ENCODE assay signal across 12 cellular contexts in the genomic region with DNA sequence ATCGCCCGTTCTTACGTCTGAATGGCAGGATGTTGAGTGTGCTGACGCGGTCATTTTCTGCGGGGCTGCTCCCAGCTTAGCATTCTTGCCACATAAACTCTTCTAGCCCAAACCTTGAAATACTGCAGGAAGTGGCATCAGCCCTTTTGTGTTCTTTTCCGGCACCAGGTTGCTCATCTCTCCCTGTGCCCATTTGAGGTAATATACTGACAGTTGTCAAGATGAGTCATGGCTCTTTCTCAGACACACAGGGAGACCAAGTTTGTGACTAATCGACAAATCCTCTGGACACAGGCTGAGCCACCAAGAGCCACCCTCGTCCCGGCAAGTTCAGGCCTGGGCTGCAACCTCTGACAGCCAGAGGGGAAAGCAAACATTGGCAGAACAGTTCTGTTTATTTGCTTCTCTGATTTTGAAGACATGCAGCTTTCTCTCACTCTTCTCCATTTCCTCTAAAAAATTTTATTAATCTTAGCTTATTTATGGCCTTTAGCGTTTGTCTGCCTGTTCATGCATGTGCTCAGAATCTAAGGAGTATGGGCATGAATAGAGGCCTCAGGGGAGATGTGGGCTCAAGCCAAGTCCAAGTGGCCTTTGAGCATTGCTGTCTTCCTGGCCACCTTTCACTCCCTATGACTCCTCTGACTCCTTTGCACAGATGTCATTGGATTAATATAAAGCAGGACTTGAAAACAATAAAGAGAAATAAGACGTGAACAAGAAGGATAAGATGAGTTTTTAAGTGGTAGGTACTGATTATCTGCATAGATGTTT.
DNase-seq lines count a peak whose midpoint lies in the region; ATAC-seq, FAIRE-seq and TF ChIP-seq lines count a peak whose summit lies in the region.
"Had no signal": no experiment of that assay in that cellular context is flagged by ENCODE, and none has a peak within 500 bp of the region (broad histone marks: within the 10 kb centered on the region; RNA-seq: fewer than 3 reads in every experiment).

No MANE protein-coding gene starts in this region.

- H3K79me2 ChIP-seq in astrocyte (ENCODE audit: insufficient read depth, low read length) = no peaks in the 10 kb centered on the region

- ATAC-seq in Right ventricle myocardium superior (ENCODE audit: poor library complexity) (peak; percentile 56), aorta (ENCODE audit: low FRiP score) (no peak)

- FAIRE-seq in astrocyte (lab: Jason Lieb, UNC) (peak; percentile 59), small intestine (lab: Jason Lieb, UNC) (no peak)
- FAIRE-seq: GM18507 had no signal

- H3K27me3 ChIP-seq in right atrium auricular region = no peaks in the 10 kb centered on the region
- no peaks in the 10 kb centered on the region for H3K27me3 ChIP-seq in astrocyte (ENCODE audit: insufficient read depth, low read length)
- no peaks in the 10 kb centered on the region for H3K27me3 ChIP-seq in aorta (ENCODE audit: control insufficient read depth in 1 of 2, insufficient read depth in 2 of 2, low read length in 1 of 2)
- no peaks in the 10 kb centered on the region for H3K27me3 ChIP-seq in small intestine (ENCODE audit: control insufficient read depth in 2 of 2, insufficient read depth in 2 of 2, low read length in 2 of 2)
- no peaks in the 10 kb centered on the region for H3K27me3 ChIP-seq in CD4-positive, alpha-beta memory T cell (ENCODE audit: insufficient read depth, low read length)

- POLR2A ChIA-PET in CD4-positive, alpha-beta memory T cell (lab: Charles Lee; ENCODE audit: partially characterized antibody) = no interaction called here

- intact Hi-C loops in Right ventricle myocardium superior (cut with DNase I) = no loop called here
- intact Hi-C loops in aorta (cut with DNase I) = no loop called here
- intact Hi-C loops in CD4-positive, alpha-beta memory T cell (cut with micrococcal nuclease) = no loop called here

- no peak overlapping the region for H3K4me3 Mint-ChIP-seq in astrocyte (ENCODE audit: unreplicated experiment)
- no peak overlapping the region for H3K4me3 Mint-ChIP-seq in CD4-positive, alpha-beta memory T cell
- H3K4me3 Mint-ChIP-seq: activated CD4-positive, alpha-beta T cell treated with anti-CD3 and anti-CD28 coated beads, Interleukin-2, amount 10 ng/mL, durations not matched to agents 24 days and 14 days; central memory CD8-positive, alpha-beta T cell had no signal

- peaks cover 37% of the 10 kb centered on the region for H3K4me1 Mint-ChIP-seq in astrocyte (ENCODE audit: low read depth, unreplicated experiment)
- H3K4me1 Mint-ChIP-seq in CD4-positive, alpha-beta memory T cell = no peaks in the 10 kb centered on the region
- H3K4me1 Mint-ChIP-seq: activated CD4-positive, alpha-beta T cell treated with anti-CD3 and anti-CD28 coated beads, Interleukin-2, amount 10 ng/mL, durations not matched to agents 24 days and 14 days; central memory CD8-positive, alpha-beta T cell had no signal

- H3K27me3 Mint-ChIP-seq in astrocyte (ENCODE audit: low read depth, unreplicated experiment) = no peaks in the 10 kb centered on the region
- H3K27me3 Mint-ChIP-seq in CD4-positive, alpha-beta memory T cell = no peaks in the 10 kb centered on the region
- H3K27me3 Mint-ChIP-seq: activated CD4-positive, alpha-beta T cell treated with anti-CD3 and anti-CD28 coated beads, Interleukin-2, amount 10 ng/mL, durations not matched to agents 24 days and 14 days; central memory CD8-positive, alpha-beta T cell had no signal

- H3K4me3 ChIP-seq in right atrium auricular region (no peak overlapping the region), astrocyte (ENCODE audit: insufficient read depth, low read depth, low read length) (no peak overlapping the region), aorta (ENCODE audit: low read length in 2 of 2) (no peak overlapping the region), small intestine (ENCODE audit: low read depth in 1 of 2, low read length in 2 of 2) (no peak overlapping the region)
- no peak overlapping the region for H3K4me3 ChIP-seq in CD4-positive, alpha-beta memory T cell (ENCODE audit: low read length in 2 of 2)

- H2AFZ ChIP-seq in astrocyte (ENCODE audit: low read depth, low read length) = peak overlapping the region; percentile 55

- H3K36me3 ChIP-seq in right atrium auricular region = no peaks in the 10 kb centered on the region
- H3K36me3 ChIP-seq in astrocyte (ENCODE audit: insufficient read depth, low read length) = no peaks in the 10 kb centered on the region
- H3K36me3 ChIP-seq in aorta (ENCODE audit: control insufficient read depth in 1 of 2, insufficient read depth in 2 of 2, low read length in 1 of 2) = no peaks in the 10 kb centered on the region
- H3K36me3 ChIP-seq in small intestine (ENCODE audit: control insufficient read depth in 2 of 2, insufficient read depth in 2 of 2, low read length in 2 of 2) = no peaks in the 10 kb centered on the region
- H3K36me3 ChIP-seq in CD4-positive, alpha-beta memory T cell (ENCODE audit: insufficient read depth, low read length) = no peaks in the 10 kb centered on the region

- H3K9me3 Mint-ChIP-seq in astrocyte (ENCODE audit: unreplicated experiment) = peaks cover 3% of the 10 kb centered on the region
- peaks cover 0 to 12% (median 5%) of the 10 kb centered on the region in 8 donors for H3K9me3 Mint-ChIP-seq in CD4-positive, alpha-beta memory T cell
- H3K9me3 Mint-ChIP-seq: activated CD4-positive, alpha-beta T cell treated with anti-CD3 and anti-CD28 coated beads, Interleukin-2, amount 10 ng/mL, durations not matched to agents 24 days and 14 days had no signal

- H3K27ac ChIP-seq in right atrium auricular region (peak overlapping the region in 1 of 2 donors; percentile 1), astrocyte (ENCODE audit: low read depth, low read length) (peak overlapping the region; percentile 33), aorta (ENCODE audit: low read depth in 1 of 2, low read length in 2 of 2) (no peak overlapping the region), small intestine (ENCODE audit: low read depth in 1 of 2, low read length in 1 of 2) (peak overlapping the region in 1 of 2 donors; percentile 27)
- no peak overlapping the region for H3K27ac ChIP-seq in CD4-positive, alpha-beta memory T cell (ENCODE audit: low read depth, low read length)

- CTCF ChIA-PET in CD4-positive, alpha-beta memory T cell (lab: Charles Lee; ENCODE audit: partially characterized antibody) = no interaction called here

- H3K9ac ChIP-seq in astrocyte (ENCODE audit: low read length) = no peak overlapping the region

- peak overlapping the region; percentile 59 for H3K4me2 ChIP-seq in astrocyte (ENCODE audit: low read length)

- H4K20me1 ChIP-seq in astrocyte (ENCODE audit: insufficient read depth, low read length) = no peaks in the 10 kb centered on the region

- no peak for DNase-seq in Right ventricle myocardium superior
- DNase-seq in right atrium auricular region (ENCODE audit: low spot score) = no peak
- peak; percentile 59 for DNase-seq in astrocyte (ENCODE audit: low read depth)
- DNase-seq in kidney glomerular epithelial cell (lab: John Stamatoyannopoulos, UW) = peak; percentile 94
- DNase-seq in aorta = peak; percentile 58 to 78
- DNase-seq in NK-92 treated with Interleukin-12 subunit alpha and Interleukin-12 subunit beta, amount 100 ng/mL, for 24 hours (lab: John Stamatoyannopoulos, UW) = no peak
- no peak for DNase-seq in small intestine
- no peak for DNase-seq in CD4-positive, alpha-beta memory T cell
- DNase-seq: activated CD4-positive, alpha-beta T cell treated with anti-CD3 and anti-CD28 coated beads, Interleukin-2, amount 10 ng/mL, durations not matched to agents 24 days and 14 days; NCI-H2081 had no signal

- 63 to 71% methylated on average over 12 of the region's 12 CpGs for WGBS in aorta, 2 donors
- WGBS in small intestine, 3 donors = 74 to 87% (median 82%) methylated on average over 12 of the region's 12 CpGs

- no peaks in the 10 kb centered on the region for H3K9me3 ChIP-seq in right atrium auricular region
- H3K9me3 ChIP-seq in astrocyte (ENCODE audit: insufficient read depth, low read depth, low read length) = peaks cover 2% of the 10 kb centered on the region
- H3K9me3 ChIP-seq in aorta (ENCODE audit: control insufficient read depth, low read length) = peaks cover 1% of the 10 kb centered on the region
- no peaks in the 10 kb centered on the region for H3K9me3 ChIP-seq in small intestine (ENCODE audit: control insufficient read depth, low read depth)
- H3K9me3 ChIP-seq in CD4-positive, alpha-beta memory T cell (ENCODE audit: control insufficient read depth in 1 of 2, low read length in 2 of 2) = no peaks in the 10 kb centered on the region

- H3K4me1 ChIP-seq in right atrium auricular region (no peaks in the 10 kb centered on the region), astrocyte (ENCODE audit: insufficient read depth, low read length) (peaks cover 12% of the 10 kb centered on the region), aorta (ENCODE audit: control insufficient read depth in 1 of 2, insufficient read depth in 2 of 2, low read length in 2 of 2) (peaks cover 0 to 3% of the 10 kb centered on the region in 2 donors), small intestine (ENCODE audit: control insufficient read depth in 2 of 2, insufficient read depth in 1 of 2, low read depth in 1 of 2, low read length in 1 of 2) (no peaks in the 10 kb centered on the region)
- H3K4me1 ChIP-seq in CD4-positive, alpha-beta memory T cell (ENCODE audit: insufficient read depth, low read length) = no peaks in the 10 kb centered on the region

- H3K36me3 Mint-ChIP-seq in astrocyte (ENCODE audit: low read depth, unreplicated experiment) = peaks cover 1% of the 10 kb centered on the region
- H3K36me3 Mint-ChIP-seq in CD4-positive, alpha-beta memory T cell = no peaks in the 10 kb centered on the region

- H3K27ac Mint-ChIP-seq in astrocyte (ENCODE audit: unreplicated experiment) = peak overlapping the region; percentile 99
- no peak overlapping the region for H3K27ac Mint-ChIP-seq in CD4-positive, alpha-beta memory T cell
- H3K27ac Mint-ChIP-seq: activated CD4-positive, alpha-beta T cell treated with anti-CD3 and anti-CD28 coated beads, Interleukin-2, amount 10 ng/mL, durations not matched to agents 24 days and 14 days had no signal

- TF ChIP-seq CTCF in right atrium auricular region (IDR thresholded peaks at IDR 0.05) (no peak), astrocyte (IDR thresholded peaks at IDR 0.05; ENCODE audit: insufficient read depth, low read depth, low read length) (no peak)

Comparison
In these comparisons a context has a peak if more than half of its experiments do, and no peak if none do; other contexts are left out.
1. DNase-seq: peak in astrocyte (single experiment), kidney glomerular epithelial cell (single experiment) and aorta (2 of 2); none in Right ventricle myocardium superior (single experiment), right atrium auricular region (single experiment), NK-92 treated with Interleukin-12 subunit alpha and Interleukin-12 subunit beta, amount 100 ng/mL, for 24 hours (single experiment), small intestine (single experiment) and CD4-positive, alpha-beta memory T cell (0 of 5).